13 cellular contexts compared by ENCODE assay signal in the genomic region with DNA sequence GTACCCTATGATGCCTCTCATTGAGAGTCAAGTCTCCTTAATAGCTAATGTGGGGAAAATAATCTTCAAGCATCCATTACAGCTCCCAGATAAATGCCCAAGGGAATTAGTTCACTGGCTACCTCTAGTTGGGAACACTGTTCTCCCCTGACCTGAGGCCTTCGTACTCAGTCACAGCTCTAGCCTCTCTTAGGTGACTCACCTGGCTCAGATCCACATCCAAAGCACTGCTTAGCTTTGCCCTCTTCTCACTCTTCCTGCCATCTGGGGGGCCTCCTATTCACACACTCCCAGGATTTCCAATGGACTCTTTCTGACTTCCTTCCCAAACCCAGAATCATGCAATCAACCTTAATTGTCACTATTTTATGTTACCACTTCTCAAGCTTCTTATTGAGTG.
DNase-seq lines count a peak whose midpoint lies in the region; ATAC-seq and TF ChIP-seq lines count a peak whose summit lies in the region.
"Had no signal": no experiment of that assay in that cellular context is flagged by ENCODE, and none has a peak within 500 bp of the region (broad histone marks: within the 10 kb centered on the region; RNA-seq: fewer than 3 reads in every experiment).

No MANE protein-coding gene starts in this region.

- no peaks in the 10 kb centered on the region for H3K9me3 ChIP-seq in suprapubic skin

- no peak for TF ChIP-seq POLR2A in suprapubic skin (IDR thresholded peaks at IDR 0.05)

- no peak overlapping the region for H3K4me3 ChIP-seq in suprapubic skin
- H3K4me3 ChIP-seq: GM23338 had no signal

- no peaks in the 10 kb centered on the region for H3K4me1 ChIP-seq in suprapubic skin

- H3K27ac ChIP-seq in RWPE1 (no peak overlapping the region), suprapubic skin (no peak overlapping the region)

- POLR2A ChIA-PET in RWPE1 (lab: Yijun Ruan, JAX; ENCODE audit: low non-redundant PET) = no interaction called here

- DNase-seq in Daoy (ENCODE audit: low read depth) (peak; percentile 0), LoVo (ENCODE audit: low spot score) (peak; percentile 23), RWPE1 (ENCODE audit: low spot score) (peak; percentile 0), kidney tubule cell (ENCODE audit: low spot score) (peak; percentile 60), suprapubic skin (ENCODE audit: low spot score in 2 of 2) (no peak), NCI-H774 (lab: John Stamatoyannopoulos, UW) (no peak)
- DNase-seq: CD4-positive, alpha-beta T cell; Karpas-422; NCI-H2107; NCI-H69; PC-3 had no signal

- ATAC-seq in esophagus mucosa = no peak
- ATAC-seq: GM23338, PC-3 had no signal

- H3K27me3 ChIP-seq in suprapubic skin = no peaks in the 10 kb centered on the region

- no peaks in the 10 kb centered on the region for H3K36me3 ChIP-seq in suprapubic skin

- TF ChIP-seq CTCF in RWPE1 (conservative IDR thresholded peaks at IDR 0.05; ENCODE audit: low read depth) (no peak), suprapubic skin (IDR thresholded peaks at IDR 0.05) (no peak)

- no peak for TF ChIP-seq EP300 in suprapubic skin (IDR thresholded peaks at IDR 0.05)

- 76% methylated on average over 1 of the region's 1 CpG for WGBS in suprapubic skin

- CTCF ChIA-PET in RWPE1 (lab: Yijun Ruan, JAX) = no interaction called here

Comparison
In these comparisons a context has a peak if more than half of its experiments do, and no peak if none do; other contexts are left out.
1. DNase-seq: peak in Daoy (single experiment), LoVo (single experiment), RWPE1 (single experiment) and kidney tubule cell (single experiment); none in suprapubic skin (0 of 2) and NCI-H774 (single experiment).